Comparison of ENCODE assay signal across 8 cellular contexts in the genomic region with DNA sequence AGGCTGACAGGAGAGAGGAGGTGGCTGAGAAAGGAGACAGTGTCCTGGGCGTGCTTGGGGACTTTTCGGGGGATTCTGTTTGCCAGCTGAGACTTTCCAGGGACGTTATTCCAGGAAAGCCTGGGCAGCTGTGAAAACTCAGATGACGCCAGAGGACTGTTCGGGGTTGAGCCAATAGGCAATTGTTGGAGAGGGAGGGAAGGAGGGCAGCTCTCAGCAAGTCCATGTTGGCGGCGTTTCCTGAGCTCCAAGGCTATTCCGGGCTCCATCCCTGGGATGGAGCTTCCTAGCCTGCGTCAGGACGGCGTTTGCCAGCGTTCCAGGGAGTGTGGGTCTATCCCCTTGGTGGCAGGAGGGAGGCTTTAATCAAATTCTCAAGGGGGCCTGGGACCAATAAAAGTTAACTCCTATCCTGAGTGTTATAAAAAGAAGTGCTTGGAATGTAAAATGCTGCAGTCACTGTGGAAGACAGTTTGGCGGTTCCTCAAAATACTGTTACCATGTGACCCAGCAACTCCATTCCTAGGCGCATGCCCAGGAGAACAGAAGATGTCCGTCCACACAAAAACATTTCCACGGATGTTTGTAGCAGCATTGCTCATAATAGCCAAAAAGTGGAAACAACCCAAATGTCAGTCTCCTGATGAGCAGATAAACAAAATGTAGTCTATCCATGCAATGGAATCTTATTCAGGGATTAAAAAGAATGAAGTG. TPM values are rescaled to one million over a fixed set of nuclear protein-coding genes. Genes with fewer than 3 reads are reported as not detected.
DNase-seq lines count a peak whose midpoint lies in the region; ATAC-seq and TF ChIP-seq lines count a peak whose summit lies in the region.

No MANE protein-coding gene starts in this region.

- peaks cover 16% of the 10 kb centered on the region for H3K4me1 Mint-ChIP-seq in T-helper 17 cell
- H3K4me1 Mint-ChIP-seq in osteocyte (ENCODE audit: unreplicated experiment): peaks cover 16% of the 10 kb centered on the region

- H4K20me1 ChIP-seq in GM23248 (ENCODE audit: insufficient read depth): no peaks in the 10 kb centered on the region

- H3K4me3 Mint-ChIP-seq in T-helper 17 cell (peak overlapping the region; percentile 58), osteocyte (ENCODE audit: unreplicated experiment) (no peak overlapping the region)

- peaks cover 22% of the 10 kb centered on the region for H3F3A ChIP-seq in GM23248 (ENCODE audit: insufficient read depth)

- peak overlapping the region; percentile 94 for H2AFZ ChIP-seq in GM23248

- no peaks in the 10 kb centered on the region for H3K36me3 Mint-ChIP-seq in T-helper 17 cell (ENCODE audit: low read depth)
- H3K36me3 Mint-ChIP-seq in osteocyte (ENCODE audit: unreplicated experiment): no peaks in the 10 kb centered on the region

- H3K27me3 ChIP-seq in GM23248 (replicated peaks; ENCODE audit: insufficient read depth): no peaks in the 10 kb centered on the region

- no peaks in the 10 kb centered on the region for H3K36me3 ChIP-seq in GM23248 (ENCODE audit: low read depth)

- H3K9me3 ChIP-seq in GM23248 (ENCODE audit: low read depth) (no peaks in the 10 kb centered on the region), T-helper 17 cell (ENCODE audit: control insufficient read depth, low read length, poor library complexity, severe bottlenecking) (no peaks in the 10 kb centered on the region)

- no peaks in the 10 kb centered on the region for H3K79me2 ChIP-seq in GM23248 (ENCODE audit: insufficient read depth)

- ATAC-seq in T-helper 17 cell: peak; percentile 34

- H3K27me3 Mint-ChIP-seq in T-helper 17 cell (peaks cover 15% of the 10 kb centered on the region), osteocyte (ENCODE audit: unreplicated experiment) (peaks cover 18% of the 10 kb centered on the region)

- no peaks in the 10 kb centered on the region for H3K9me2 ChIP-seq in GM23248 (ENCODE audit: insufficient read depth)

- DNase-seq in AML-193 (lab: John Stamatoyannopoulos, UW): peak; percentile 47 to 72
- peak; percentile 90 for DNase-seq in GM23248
- no peak for DNase-seq in T-helper 17 cell
- DNase-seq in foreskin fibroblast: peak; percentile 70 to 84
- DNase-seq in osteocyte (ENCODE audit: extremely low spot score, unreplicated experiment): no peak
- no peak for DNase-seq in NCI-H1694 (lab: John Stamatoyannopoulos, UW)
- DNase-seq in NK-92 (lab: John Stamatoyannopoulos, UW; ENCODE audit: unreplicated experiment): no peak
- DNase-seq in HK-2 (ENCODE audit: unreplicated experiment): no peak

- H3K4me3 ChIP-seq in GM23248 (peak overlapping the region; percentile 77), foreskin fibroblast (ENCODE audit: low read depth in 1 of 2, low read length in 2 of 2) (peak overlapping the region; percentile 12 to 25)

- H3K27ac Mint-ChIP-seq in T-helper 17 cell (peak overlapping the region; percentile 91), osteocyte (ENCODE audit: unreplicated experiment) (peak overlapping the region; percentile 35)

- in situ Hi-C loops in GM23248 (cut with MboI): no loop called here

- H3K4me1 ChIP-seq in GM23248 (ENCODE audit: insufficient read depth): peaks cover 21% of the 10 kb centered on the region

- H3K9ac ChIP-seq in GM23248: peak overlapping the region; percentile 88

- peak overlapping the region; percentile 99 for H3K4me2 ChIP-seq in GM23248 (ENCODE audit: unreplicated experiment)

- no peaks in the 10 kb centered on the region for H3K9me3 Mint-ChIP-seq in osteocyte (ENCODE audit: unreplicated experiment)

- peak overlapping the region; percentile 99 for H3K27ac ChIP-seq in GM23248

- no peak for TF ChIP-seq CTCF in foreskin fibroblast (IDR thresholded peaks at IDR 0.05; ENCODE audit: low read depth, low read length)
- TF ChIP-seq CTCF in osteocyte (IDR thresholded peaks at IDR 0.05): no peak

- 2 to 4% methylated on average over 16 of the region's 16 CpGs for WGBS in GM23248 (ENCODE audit: low coverage in 1 of 2, low lambda C conversion rate in 2 of 2, missing lambda C conversion rate in 2 of 2), 2 experiments

RNA-seq across cellular contexts. Expression of a gene that starts 15.2 kb away (rescaled TPM):
- total RNA-seq in GM23248 (2014; rRNA removed; shearing (Covaris generic)): 8.8 and 11.4 TPM in 2 replicates
- polyA plus RNA-seq in GM23248 (2016; fragmentation: Nextera tagmentation; extraction: Ambion mirVana): 5.6 and 9.2 TPM in 2 replicates
- total RNA-seq in T-helper 17 cell: 10 to 100 TPM in 1 of 2 donors, 1 to 10 TPM in 1; 7.4 to 10.0 TPM
- total RNA-seq in osteocyte: 9.9 and 11.9 TPM in 2 replicates

Comparison
In these comparisons a context has a peak if more than half of its experiments do, and no peak if none do; other contexts are left out.
1. DNase-seq: peak in AML-193 (2 of 2), GM23248 (single experiment) and foreskin fibroblast (2 of 2); none in T-helper 17 cell (0 of 3), osteocyte (single experiment), NCI-H1694 (single experiment), NK-92 (single experiment) and HK-2 (single experiment).